18 cellular contexts compared by ENCODE assay signal in genomic region chr10:31100662-31101061, GRCh38.
A peak's percentile ranks its signal among the peaks of the same experiment; 100 is the strongest.
DNase-seq lines count a peak whose midpoint lies in the region; ATAC-seq and TF ChIP-seq lines count a peak whose summit lies in the region.
"Had no signal": no experiment of that assay in that cellular context is flagged by ENCODE, and none has a peak within 500 bp of the region (broad histone marks: within the 10 kb centered on the region; RNA-seq: fewer than 3 reads in every experiment).

No MANE protein-coding gene starts in this region.

- peak overlapping the region in 1 of 2 experiments; percentile 0 for H3K18ac ChIP-seq in mesenchymal stem cell (ENCODE audit: low read depth in 1 of 2, low read length in 2 of 2)

- no peak for ATAC-seq in activated CD8-positive, alpha-beta T cell treated with anti-CD3 and anti-CD28 coated beads for 36 hours
- no peak for ATAC-seq in activated CD8-positive, alpha-beta T cell treated with anti-CD3 and anti-CD28 coated beads, Interleukin-2, amount 10 ng/mL, durations not matched to agents 7 days and 5 days
- no peak for ATAC-seq in DND-41 (ENCODE audit: insufficient read depth, low read depth)
- ATAC-seq in HG02642 (IDR thresholded peaks at IDR 0.05; ENCODE audit: poor library complexity, unreplicated experiment) = no peak

- peak overlapping the region; percentile 59 for H4K91ac ChIP-seq in mesenchymal stem cell (ENCODE audit: low read length)

- H3K36me3 ChIP-seq in DND-41 (ENCODE audit: insufficient read depth, low read length) (no peaks in the 10 kb centered on the region), mesenchymal stem cell (ENCODE audit: control insufficient read depth in 1 of 2, insufficient read depth in 2 of 2, low read depth in 1 of 2, low read length in 2 of 2) (no peaks in the 10 kb centered on the region), A673 (ENCODE audit: insufficient read depth, low read length, poor library complexity, severe bottlenecking) (no peaks in the 10 kb centered on the region)
- H3K36me3 ChIP-seq: esophagus squamous epithelium, MG63, neural progenitor cell had no signal

- H2BK12ac ChIP-seq in mesenchymal stem cell (ENCODE audit: low read length in 2 of 2) = peak overlapping the region; percentile 23 to 56

- H3K4me1 ChIP-seq in DND-41 (ENCODE audit: insufficient read depth, low read length) (peaks cover 100% of the 10 kb centered on the region), mesenchymal stem cell (ENCODE audit: control insufficient read depth, insufficient read depth, low read depth, low read length) (peaks cover 25% of the 10 kb centered on the region), A673 (ENCODE audit: insufficient read depth, low read length, poor library complexity, severe bottlenecking) (no peaks in the 10 kb centered on the region)

- POLR2A ChIA-PET in activated CD8-positive, alpha-beta T cell treated with anti-CD3 and anti-CD28 coated beads for 36 hours (lab: Charles Lee) = interaction anchor here (0.9 to 1.3 kb wide), 3 partner anchors 33 to 316 kb away, joined by 3 to 4 read pairs (median 3); no protein-coding TSS in a partner anchor
- POLR2A ChIA-PET in activated CD8-positive, alpha-beta T cell treated with anti-CD3 and anti-CD28 coated beads, Interleukin-2, amount 10 ng/mL, durations not matched to agents 7 days and 5 days (lab: Charles Lee) = interaction anchor here (1.1 to 1.5 kb wide), 4 partner anchors 66 to 364 kb away, joined by 3 to 6 read pairs (median 4); partner anchors contain the start of genes ZEB1 and ZNF438
- POLR2A ChIA-PET in A673 (lab: Charles Lee; ENCODE audit: low non-redundant PET) = no interaction called here

- BruUV-seq in A673 (replicated peaks; lab: Mats Ljungman, UMichigan) = no TSS peak

- peaks cover 23% of the 10 kb centered on the region for H3K79me2 ChIP-seq in DND-41 (ENCODE audit: insufficient read depth, low read length)

- intact Hi-C loops in activated CD8-positive, alpha-beta T cell treated with anti-CD3 and anti-CD28 coated beads for 36 hours (cut with micrococcal nuclease) = loop anchor here (5.0 kb wide), 1 partner anchor 37 kb away; no protein-coding TSS in a partner anchor
- intact Hi-C loops in activated T-helper 1 cell treated with anti-CD3 and anti-CD28 coated beads, Interleukin-12 subunit alpha, Interleukin-12 subunit beta, Interleukin-2, Interleukin-4 antibody, amounts not matched to agents 30 ng/mL and 10 ng/mL and 1 ng/mL, durations not matched to agents 14 hours and 24 hours and 36 hours (cut with micrococcal nuclease) = loop anchor here (1.0 to 5.0 kb wide), 11 partner anchors 18 to 644 kb away; no protein-coding TSS in a partner anchor
- intact Hi-C loops in A673 (cut with micrococcal nuclease; ENCODE audit: unreplicated experiment) = no loop called here

- CTCF ChIA-PET in activated CD8-positive, alpha-beta T cell treated with anti-CD3 and anti-CD28 coated beads for 36 hours (lab: Charles Lee) = interaction anchor here (1.1 to 1.4 kb wide), 5 partner anchors 14 to 35 kb away, joined by 3 to 6 read pairs (median 4); no protein-coding TSS in a partner anchor
- CTCF ChIA-PET in activated CD8-positive, alpha-beta T cell treated with anti-CD3 and anti-CD28 coated beads, Interleukin-2, amount 10 ng/mL, durations not matched to agents 7 days and 5 days (lab: Charles Lee) = interaction anchor here (0.8 to 1.3 kb wide), 5 partner anchors 10 to 34 kb away, joined by 3 to 4 read pairs (median 3); no protein-coding TSS in a partner anchor
- CTCF ChIA-PET in A673 (lab: Charles Lee) = no interaction called here

- H3K9me3 ChIP-seq in DND-41 (ENCODE audit: insufficient read depth, low read length, severe bottlenecking) (no peaks in the 10 kb centered on the region), mesenchymal stem cell (ENCODE audit: control insufficient read depth, low read length) (no peaks in the 10 kb centered on the region), A673 (ENCODE audit: low read depth, low read length, poor library complexity, severe bottlenecking) (no peaks in the 10 kb centered on the region)
- H3K9me3 ChIP-seq: esophagus squamous epithelium, MG63 had no signal

- H4K8ac ChIP-seq in mesenchymal stem cell (ENCODE audit: low read length) = peak overlapping the region; percentile 62

- no peak overlapping the region for H2BK5ac ChIP-seq in mesenchymal stem cell (ENCODE audit: low read depth, low read length, poor library complexity, severe bottlenecking)

- WGBS in mesenchymal stem cell = 98% methylated on average over 8 of the region's 8 CpGs

- peak overlapping the region in 1 of 2 experiments; percentile 52 for H3K4ac ChIP-seq in mesenchymal stem cell (ENCODE audit: low read depth in 1 of 2, low read length in 2 of 2)

- H4K20me1 ChIP-seq in DND-41 (ENCODE audit: insufficient read depth, low read length) = no peaks in the 10 kb centered on the region

- no peak overlapping the region for H2BK15ac ChIP-seq in mesenchymal stem cell (ENCODE audit: low read depth, poor library complexity, severe bottlenecking)

- H3K9ac ChIP-seq in DND-41 (ENCODE audit: low read depth, low read length) (peak overlapping the region; percentile 41), mesenchymal stem cell (ENCODE audit: low read length) (no peak overlapping the region)
- H3K9ac ChIP-seq: neural progenitor cell had no signal

- DNase-seq in activated CD8-positive, alpha-beta T cell treated with anti-CD3 and anti-CD28 coated beads for 36 hours = no peak
- DNase-seq in activated CD8-positive, alpha-beta T cell treated with anti-CD3 and anti-CD28 coated beads, Interleukin-2, amount 10 ng/mL, durations not matched to agents 7 days and 5 days = no peak
- DNase-seq in DND-41 = no peak
- DNase-seq in activated T-helper 1 cell treated with anti-CD3 and anti-CD28 coated beads, Interleukin-12 subunit alpha, Interleukin-12 subunit beta, Interleukin-2, Interleukin-4 antibody, amounts not matched to agents 30 ng/mL and 10 ng/mL and 1 ng/mL, durations not matched to agents 14 hours and 24 hours and 36 hours (ENCODE audit: low spot score) = no peak
- DNase-seq in mesenchymal stem cell = no peak
- no peak for DNase-seq in cerebellar cortex (ENCODE audit: low spot score)
- DNase-seq in A673 (ENCODE audit: low spot score) = no peak
- DNase-seq: central memory CD4-positive, alpha-beta T cell; esophagus squamous epithelium; H9; midbrain; NCI-H1436; NCI-H526 treated with DMSO at 0.1 percent for 48 hours; substantia nigra; T-helper 17 cell had no signal

- H2AFZ ChIP-seq in DND-41 (ENCODE audit: low read depth, low read length) (peak overlapping the region; percentile 66; the same call in 1 of the 2 replicates), mesenchymal stem cell (ENCODE audit: low read depth, low read length) (no peak overlapping the region)
- H2AFZ ChIP-seq: neural progenitor cell had no signal

- H3K27me3 Mint-ChIP-seq in activated CD8-positive, alpha-beta T cell treated with anti-CD3 and anti-CD28 coated beads for 36 hours = peaks cover 2% of the 10 kb centered on the region
- no peaks in the 10 kb centered on the region for H3K27me3 Mint-ChIP-seq in activated CD8-positive, alpha-beta T cell treated with anti-CD3 and anti-CD28 coated beads, Interleukin-2, amount 10 ng/mL, durations not matched to agents 7 days and 5 days (ENCODE audit: low read depth)
- H3K27me3 Mint-ChIP-seq in activated T-helper 1 cell treated with anti-CD3 and anti-CD28 coated beads, Interleukin-12 subunit alpha, Interleukin-12 subunit beta, Interleukin-2, Interleukin-4 antibody, amounts not matched to agents 30 ng/mL and 10 ng/mL and 1 ng/mL, durations not matched to agents 14 hours and 24 hours and 36 hours (ENCODE audit: insufficient read depth) = no peaks in the 10 kb centered on the region

- H3K27ac ChIP-seq in DND-41 (ENCODE audit: low read length) (peak overlapping the region; percentile 98), mesenchymal stem cell (ENCODE audit: low read length, poor library complexity, severe bottlenecking) (peak overlapping the region; percentile 83), A673 (ENCODE audit: low read depth, low read length, poor library complexity, severe bottlenecking) (no peak overlapping the region)
- H3K27ac ChIP-seq: neural progenitor cell had no signal

- TF ChIP-seq CTCF in activated CD8-positive, alpha-beta T cell treated with anti-CD3 and anti-CD28 coated beads for 36 hours (IDR thresholded peaks at IDR 0.05) = no peak
- TF ChIP-seq CTCF in DND-41 (IDR thresholded peaks at IDR 0.05; ENCODE audit: borderline replicate concordance, extremely low read depth, low read length, poor library complexity, severe bottlenecking) = no peak
- no peak for TF ChIP-seq CTCF in A673 (conservative IDR thresholded peaks at IDR 0.05; ENCODE audit: low read depth, low read length)

- H3K4me3 ChIP-seq in DND-41 (ENCODE audit: low read depth in 1 of 2, low read length in 2 of 2) (peak overlapping the region in 1 of 2 experiments; percentile 30; a peak in 1 of 4 replicates), mesenchymal stem cell (ENCODE audit: insufficient read depth in 1 of 2, low read depth in 1 of 2, low read length in 2 of 2) (no peak overlapping the region), A673 (ENCODE audit: low read depth, low read length, poor library complexity, severe bottlenecking) (no peak overlapping the region)
- H3K4me3 ChIP-seq: esophagus squamous epithelium, MG63, neural progenitor cell had no signal

- H3K4me3 Mint-ChIP-seq in activated CD8-positive, alpha-beta T cell treated with anti-CD3 and anti-CD28 coated beads for 36 hours = no peak overlapping the region
- no peak overlapping the region for H3K4me3 Mint-ChIP-seq in activated CD8-positive, alpha-beta T cell treated with anti-CD3 and anti-CD28 coated beads, Interleukin-2, amount 10 ng/mL, durations not matched to agents 7 days and 5 days
- H3K4me3 Mint-ChIP-seq in activated T-helper 1 cell treated with anti-CD3 and anti-CD28 coated beads, Interleukin-12 subunit alpha, Interleukin-12 subunit beta, Interleukin-2, Interleukin-4 antibody, amounts not matched to agents 30 ng/mL and 10 ng/mL and 1 ng/mL, durations not matched to agents 14 hours and 24 hours and 36 hours = peak overlapping the region; percentile 33
- H3K4me3 Mint-ChIP-seq: H9, neural progenitor cell, T-helper 17 cell had no signal

- H3K79me1 ChIP-seq in mesenchymal stem cell (replicated peaks; ENCODE audit: low read length, poor library complexity, severe bottlenecking) = no peaks in the 10 kb centered on the region

- peak overlapping the region; percentile 86 for H2AK5ac ChIP-seq in mesenchymal stem cell (ENCODE audit: low read length, severe bottlenecking)

- H3K4me1 Mint-ChIP-seq in activated CD8-positive, alpha-beta T cell treated with anti-CD3 and anti-CD28 coated beads for 36 hours (ENCODE audit: low read depth) = peaks cover 34% of the 10 kb centered on the region
- H3K4me1 Mint-ChIP-seq in activated CD8-positive, alpha-beta T cell treated with anti-CD3 and anti-CD28 coated beads, Interleukin-2, amount 10 ng/mL, durations not matched to agents 7 days and 5 days (ENCODE audit: low read depth) = peaks cover 26% of the 10 kb centered on the region
- H3K4me1 Mint-ChIP-seq in activated T-helper 1 cell treated with anti-CD3 and anti-CD28 coated beads, Interleukin-12 subunit alpha, Interleukin-12 subunit beta, Interleukin-2, Interleukin-4 antibody, amounts not matched to agents 30 ng/mL and 10 ng/mL and 1 ng/mL, durations not matched to agents 14 hours and 24 hours and 36 hours (ENCODE audit: low read depth) = peaks cover 82% of the 10 kb centered on the region

- peak overlapping the region; percentile 25 for H3K4me2 ChIP-seq in DND-41 (ENCODE audit: insufficient read depth, low read length)
- no peak overlapping the region for H3K4me2 ChIP-seq in mesenchymal stem cell (ENCODE audit: low read length, poor library complexity, severe bottlenecking)
- H3K4me2 ChIP-seq: neural progenitor cell had no signal

- no peaks in the 10 kb centered on the region for H3K9me3 Mint-ChIP-seq in activated CD8-positive, alpha-beta T cell treated with anti-CD3 and anti-CD28 coated beads for 36 hours
- H3K9me3 Mint-ChIP-seq in activated CD8-positive, alpha-beta T cell treated with anti-CD3 and anti-CD28 coated beads, Interleukin-2, amount 10 ng/mL, durations not matched to agents 7 days and 5 days (ENCODE audit: insufficient read depth) = no peaks in the 10 kb centered on the region
- H3K9me3 Mint-ChIP-seq in activated T-helper 1 cell treated with anti-CD3 and anti-CD28 coated beads, Interleukin-12 subunit alpha, Interleukin-12 subunit beta, Interleukin-2, Interleukin-4 antibody, amounts not matched to agents 30 ng/mL and 10 ng/mL and 1 ng/mL, durations not matched to agents 14 hours and 24 hours and 36 hours = no peaks in the 10 kb centered on the region
- H3K9me3 Mint-ChIP-seq: neural progenitor cell had no signal

- H3K23ac ChIP-seq in mesenchymal stem cell (ENCODE audit: low read length in 2 of 2) = no peak overlapping the region

- peak overlapping the region; percentile 57 for H3K27ac Mint-ChIP-seq in activated CD8-positive, alpha-beta T cell treated with anti-CD3 and anti-CD28 coated beads for 36 hours
- H3K27ac Mint-ChIP-seq in activated CD8-positive, alpha-beta T cell treated with anti-CD3 and anti-CD28 coated beads, Interleukin-2, amount 10 ng/mL, durations not matched to agents 7 days and 5 days = no peak overlapping the region
- H3K27ac Mint-ChIP-seq in activated T-helper 1 cell treated with anti-CD3 and anti-CD28 coated beads, Interleukin-12 subunit alpha, Interleukin-12 subunit beta, Interleukin-2, Interleukin-4 antibody, amounts not matched to agents 30 ng/mL and 10 ng/mL and 1 ng/mL, durations not matched to agents 14 hours and 24 hours and 36 hours = peak overlapping the region; percentile 94
- H3K27ac Mint-ChIP-seq: H9, neural progenitor cell had no signal

- no peaks in the 10 kb centered on the region for H3K36me3 Mint-ChIP-seq in activated CD8-positive, alpha-beta T cell treated with anti-CD3 and anti-CD28 coated beads for 36 hours (ENCODE audit: low read depth)
- H3K36me3 Mint-ChIP-seq in activated CD8-positive, alpha-beta T cell treated with anti-CD3 and anti-CD28 coated beads, Interleukin-2, amount 10 ng/mL, durations not matched to agents 7 days and 5 days (ENCODE audit: low read depth) = no peaks in the 10 kb centered on the region
- H3K36me3 Mint-ChIP-seq in activated T-helper 1 cell treated with anti-CD3 and anti-CD28 coated beads, Interleukin-12 subunit alpha, Interleukin-12 subunit beta, Interleukin-2, Interleukin-4 antibody, amounts not matched to agents 30 ng/mL and 10 ng/mL and 1 ng/mL, durations not matched to agents 14 hours and 24 hours and 36 hours (ENCODE audit: low read depth) = peaks cover 5% of the 10 kb centered on the region
- H3K36me3 Mint-ChIP-seq: neural progenitor cell had no signal

- H3K27me3 ChIP-seq in DND-41 (ENCODE audit: insufficient read depth, low read length, poor library complexity) (no peaks in the 10 kb centered on the region), mesenchymal stem cell (ENCODE audit: control insufficient read depth in 1 of 2, insufficient read depth in 1 of 2, low read length in 2 of 2) (no peaks in the 10 kb centered on the region), A673 (replicated peaks; ENCODE audit: insufficient read depth, low read depth, low read length, poor library complexity) (no peaks in the 10 kb centered on the region)
- H3K27me3 ChIP-seq: esophagus squamous epithelium, MG63, neural progenitor cell had no signal

- H3K14ac ChIP-seq in mesenchymal stem cell (ENCODE audit: low read length in 2 of 2) = no peak overlapping the region

- no peak overlapping the region for H2BK120ac ChIP-seq in mesenchymal stem cell (ENCODE audit: low read depth, low read length)
